ENCODE assay signal across 9 cellular contexts in the genomic region with DNA sequence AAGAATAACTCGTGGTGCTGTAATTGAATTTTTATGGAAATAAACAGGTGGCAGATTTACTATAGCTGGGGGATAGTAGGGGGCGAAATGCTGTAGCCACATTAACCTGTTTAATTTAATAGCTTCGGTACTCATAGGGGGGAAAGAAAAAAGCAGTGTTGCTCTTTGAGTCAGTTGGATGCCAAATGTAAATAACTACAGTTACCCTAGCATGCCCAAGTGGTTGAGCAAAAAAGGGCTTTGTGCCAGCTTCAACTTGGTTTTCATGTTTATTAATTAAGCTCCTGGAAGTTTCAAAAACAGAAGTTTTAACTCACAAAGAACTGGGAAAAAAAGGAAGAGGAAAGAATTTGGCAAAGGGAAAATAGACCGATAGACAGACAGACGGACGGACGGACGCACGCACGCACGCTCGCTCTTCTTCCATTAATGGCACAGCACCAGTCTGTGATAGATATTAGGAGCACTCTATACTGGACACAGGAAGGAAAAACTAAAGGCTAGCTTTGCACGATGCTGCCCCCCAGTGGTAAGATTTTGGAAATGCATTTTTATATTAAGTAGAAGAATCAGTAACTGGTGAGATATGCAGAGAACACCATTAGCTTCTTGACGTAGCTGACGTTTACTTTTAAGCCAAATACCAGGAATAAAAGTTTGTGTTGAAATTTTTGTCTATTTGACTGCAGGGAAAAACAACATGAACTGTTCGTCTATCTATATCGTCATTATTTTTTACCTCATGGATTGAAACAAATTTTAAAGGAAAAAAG.
DNase-seq lines count a peak whose midpoint lies in the region; ATAC-seq, FAIRE-seq and TF ChIP-seq lines count a peak whose summit lies in the region.
"Had no signal": no experiment of that assay in that cellular context is flagged by ENCODE, and none has a peak within 500 bp of the region (broad histone marks: within the 10 kb centered on the region; RNA-seq: fewer than 3 reads in every experiment).

No MANE protein-coding gene starts in this region.

- no peaks in the 10 kb centered on the region for H3K9me3 Mint-ChIP-seq in endothelial cell (ENCODE audit: unreplicated experiment)
- H3K9me3 Mint-ChIP-seq: T-helper 1 cell treated with Interleukin-12 subunit alpha and Interleukin-12 subunit beta and Interleukin-4 antibody, amounts not matched to agents 30 μg/mL and 1 μg/mL, for 36 hours had no signal

- H3K27ac ChIP-seq in SJSA1 (no peak overlapping the region), upper lobe of right lung (no peak overlapping the region)

- intact Hi-C loops in upper lobe of right lung (cut with DNase I): no loop called here

- no peaks in the 10 kb centered on the region for H3K36me3 Mint-ChIP-seq in endothelial cell (ENCODE audit: low read depth, unreplicated experiment)

- TF ChIP-seq POLR2A in GM12891 (IDR thresholded peaks at IDR 0.05; ENCODE audit: low read depth, low read length): no peak

- H3K4me1 Mint-ChIP-seq in endothelial cell (ENCODE audit: unreplicated experiment): peaks cover 24% of the 10 kb centered on the region

- peak; percentile 92 for ATAC-seq in HG02642 (IDR thresholded peaks at IDR 0.05; ENCODE audit: poor library complexity, unreplicated experiment)
- peak; percentile 93 for ATAC-seq in upper lobe of right lung

- H3K4me3 ChIP-seq in SJSA1 (peak overlapping the region; percentile 10; the same call in 1 of the 2 replicates), upper lobe of right lung (peak overlapping the region; percentile 30)

- H3K9me3 ChIP-seq in SJSA1 (replicated peaks): no peaks in the 10 kb centered on the region
- H3K9me3 ChIP-seq in upper lobe of right lung: no peaks in the 10 kb centered on the region

- H3K4me3 Mint-ChIP-seq in endothelial cell (ENCODE audit: unreplicated experiment): no peak overlapping the region
- H3K4me3 Mint-ChIP-seq: T-helper 1 cell treated with Interleukin-12 subunit alpha and Interleukin-12 subunit beta and Interleukin-4 antibody, amounts not matched to agents 30 μg/mL and 1 μg/mL, for 36 hours had no signal

- H3K36me3 ChIP-seq in SJSA1 (no peaks in the 10 kb centered on the region), upper lobe of right lung (no peaks in the 10 kb centered on the region)

- H3K27me3 Mint-ChIP-seq in endothelial cell (ENCODE audit: unreplicated experiment): peaks cover 3% of the 10 kb centered on the region

- no peak overlapping the region for H3K27ac Mint-ChIP-seq in endothelial cell (ENCODE audit: unreplicated experiment)
- H3K27ac Mint-ChIP-seq: T-helper 1 cell treated with Interleukin-12 subunit alpha and Interleukin-12 subunit beta and Interleukin-4 antibody, amounts not matched to agents 30 μg/mL and 1 μg/mL, for 36 hours had no signal

- DNase-seq in AML-193 (lab: John Stamatoyannopoulos, UW): peak; percentile 66 to 68
- peak; percentile 42 for DNase-seq in GM12891 (ENCODE audit: insufficient read length, low spot score)
- DNase-seq in NAMALWA (ENCODE audit: low spot score): peak; percentile 87
- DNase-seq in SJSA1 (ENCODE audit: low read depth in 1 of 2, low spot score in 2 of 2): peak; percentile 61 to 81
- peak; percentile 67 for DNase-seq in endothelial cell (ENCODE audit: low spot score)
- peak; percentile 46 for DNase-seq in middle frontal gyrus (ENCODE audit: extremely low spot score, low spot score)
- DNase-seq in upper lobe of right lung: no peak

- H3K4me1 ChIP-seq in SJSA1 (replicated peaks): peaks cover 6% of the 10 kb centered on the region; the same call in 1 of the 2 replicates
- no peaks in the 10 kb centered on the region for H3K4me1 ChIP-seq in upper lobe of right lung

- peak; percentile 96 for TF ChIP-seq CTCF in endothelial cell (IDR thresholded peaks at IDR 0.05; ENCODE audit: unreplicated experiment)
- peak; percentile 83 for TF ChIP-seq CTCF in upper lobe of right lung (IDR thresholded peaks at IDR 0.05)

- H3K27me3 ChIP-seq in SJSA1 (replicated peaks) (no peaks in the 10 kb centered on the region), upper lobe of right lung (no peaks in the 10 kb centered on the region)

- FAIRE-seq in GM12891 (lab: Jason Lieb, UNC): peak; percentile 62

TF ChIP-seq in GM12891, 5 proteins besides CTCF, POLR2A, EP300 and RAD21:
- no peak for TF ChIP-seq TAF1 (IDR thresholded peaks at IDR 0.05; ENCODE audit: low read depth, low read length)
- TF ChIP-seq POU2F2 (IDR thresholded peaks at IDR 0.05; ENCODE audit: low read depth, low read length): no peak
- TF ChIP-seq PAX5 (IDR thresholded peaks at IDR 0.05; ENCODE audit: insufficient read depth, low read length, severe bottlenecking): no peak
- no peak for TF ChIP-seq POLR2AphosphoS5 (IDR thresholded peaks at IDR 0.05; ENCODE audit: low read depth, low read length)
- no peak for TF ChIP-seq SPI1 (IDR thresholded peaks at IDR 0.05; ENCODE audit: low read depth, low read length)
